ENCODE assay signal across 8 cellular contexts in genomic region chr1:216711712-216712111, GRCh38. TPM values are rescaled to one million over a fixed set of nuclear protein-coding genes. Genes with fewer than 3 reads are reported as not detected.
"Had no signal": no experiment of that assay in that cellular context is flagged by ENCODE, and none has a peak within 500 bp of the region (broad histone marks: within the 10 kb centered on the region; RNA-seq: fewer than 3 reads in every experiment).

No MANE protein-coding gene starts in this region.

- DNase-seq: IMR-90, KBM-7, KG1 had no signal

- H3K4me3 ChIP-seq: K562 had no signal

- H3K4me2 ChIP-seq: KMS-11 had no signal

- H3K27ac ChIP-seq: HL-60, KMS-11 had no signal

- H3K9ac ChIP-seq: KMS-11 had no signal

- FAIRE-seq: HepG2, HTR-8/SVneo, K562 had no signal

- ATAC-seq: HepG2, K562 had no signal

RNA-seq across cellular contexts. Expression of gene ESRRG, which starts 11.5 kb away (rescaled TPM):
- polyA plus RNA-seq: HepG2, K562 had no signal
